ENCODE assay signal across 8 cellular contexts in the genomic region with DNA sequence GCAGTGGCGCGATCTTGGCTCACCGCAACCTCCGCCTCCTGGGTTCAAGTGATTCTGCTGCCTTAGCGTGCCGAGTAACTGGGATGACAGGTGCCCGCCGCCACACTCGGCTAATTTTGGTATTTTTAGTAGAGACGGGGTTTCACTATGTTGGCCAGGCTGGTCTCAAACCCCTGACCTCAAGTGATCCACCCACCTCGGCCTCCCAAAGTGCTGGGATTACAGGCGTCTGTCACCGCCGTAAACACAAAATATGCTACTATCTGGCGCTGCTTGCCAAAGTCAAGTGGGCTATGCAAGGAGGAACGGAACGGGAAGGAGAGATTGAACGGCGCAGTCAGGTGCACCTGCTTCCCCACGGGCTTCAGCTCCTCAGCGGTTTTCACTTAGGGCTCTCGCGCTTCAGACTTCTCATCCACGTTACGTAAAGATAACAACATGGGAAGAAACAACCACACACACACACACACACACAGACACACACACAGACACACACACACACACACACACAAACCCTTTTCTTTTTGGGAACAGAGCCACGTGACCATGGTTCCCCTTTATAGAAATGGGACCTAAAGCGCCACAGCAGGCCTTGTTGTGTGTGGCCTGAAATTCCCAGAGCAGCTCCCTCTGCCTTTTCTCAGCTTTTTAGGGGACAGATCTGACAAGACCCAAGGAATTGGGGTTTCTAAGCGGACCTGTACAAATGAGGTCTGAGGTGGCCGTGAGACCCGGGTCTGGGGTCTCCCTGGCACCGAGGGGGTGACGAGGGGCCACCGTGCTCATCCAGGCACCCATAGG. TPM values are rescaled to one million over a fixed set of nuclear protein-coding genes. Genes with fewer than 3 reads are reported as not detected.
A peak's percentile ranks its signal among the peaks of the same experiment; 100 is the strongest.
DNase-seq lines count a peak whose midpoint lies in the region; ATAC-seq and TF ChIP-seq lines count a peak whose summit lies in the region.

No MANE protein-coding gene starts in this region.

- 76% methylated on average over 33 of the region's 33 CpGs for WGBS in liver

- no peaks in the 10 kb centered on the region for H3K27me3 ChIP-seq in liver (ENCODE audit: control insufficient read depth in 4 of 4, insufficient read depth in 4 of 4, low read length in 3 of 4)

- peak overlapping the region; percentile 32 to 46 for H3K27ac ChIP-seq in liver (ENCODE audit: low read depth in 1 of 2, low read length in 2 of 2)

- H3K9me3 ChIP-seq in liver (ENCODE audit: control insufficient read depth in 4 of 4, low read length in 3 of 4), result no peaks in the 10 kb centered on the region

- ATAC-seq in GM18502 (IDR thresholded peaks at IDR 0.05; ENCODE audit: poor library complexity, unreplicated experiment) (peak; percentile 22), HG03442 (IDR thresholded peaks at IDR 0.05; ENCODE audit: unreplicated experiment) (peak; percentile 14), HG03025 (IDR thresholded peaks at IDR 0.05; ENCODE audit: low FRiP score, unreplicated experiment) (no peak)

- no peaks in the 10 kb centered on the region for H3K36me3 ChIP-seq in liver (ENCODE audit: control insufficient read depth in 4 of 4, insufficient read depth in 3 of 4, low read depth in 1 of 4, low read length in 3 of 4)

- peak overlapping the region; percentile 27 to 41 for H3K9ac ChIP-seq in liver (ENCODE audit: low read depth in 1 of 2, low read length in 2 of 2)

- TF ChIP-seq CTCF in liver (IDR thresholded peaks at IDR 0.05; ENCODE audit: low read depth, low read length, missing input control), result no peak

- no peak for TF ChIP-seq RAD21 in liver (IDR thresholded peaks at IDR 0.05)

- peaks cover 0 to 7% (median 1%) of the 10 kb centered on the region in 4 donors for H3K4me1 ChIP-seq in liver (ENCODE audit: control insufficient read depth in 4 of 4, insufficient read depth in 4 of 4, low read length in 3 of 4)

- peak overlapping the region in 1 of 3 donors; percentile 23 for H3K4me3 ChIP-seq in liver (ENCODE audit: low read depth in 1 of 3, low read length in 3 of 3)

- DNase-seq in activated CD4-positive, alpha-beta T cell treated with anti-CD3 and anti-CD28 coated beads, Interleukin-2, amount 50 U/mL, for 4 hours, result peak; percentile 19 to 20
- DNase-seq in ureter (ENCODE audit: low spot score) (peak; percentile 42), SHP77 treated with DMSO at 0.1 percent for 48 hours (lab: John Stamatoyannopoulos, UW) (no peak), NCI-H2196 treated with DMSO at 0.1 percent for 48 hours (lab: John Stamatoyannopoulos, UW; ENCODE audit: unreplicated experiment) (no peak)

TF ChIP-seq in liver, 16 proteins besides CTCF, POLR2A, EP300 and RAD21:
- TF ChIP-seq, protein P1, sequence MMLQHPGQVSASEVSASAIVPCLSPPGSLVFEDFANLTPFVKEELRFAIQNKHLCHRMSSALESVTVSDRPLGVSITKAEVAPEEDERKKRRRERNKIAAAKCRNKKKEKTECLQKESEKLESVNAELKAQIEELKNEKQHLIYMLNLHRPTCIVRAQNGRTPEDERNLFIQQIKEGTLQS (IDR thresholded peaks at IDR 0.05), result no peak
- no peak for TF ChIP-seq HNF4G (IDR thresholded peaks at IDR 0.05)
- TF ChIP-seq, protein P2, sequence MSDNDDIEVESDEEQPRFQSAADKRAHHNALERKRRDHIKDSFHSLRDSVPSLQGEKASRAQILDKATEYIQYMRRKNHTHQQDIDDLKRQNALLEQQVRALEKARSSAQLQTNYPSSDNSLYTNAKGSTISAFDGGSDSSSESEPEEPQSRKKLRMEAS (IDR thresholded peaks at IDR 0.05), result no peak
- no peak for TF ChIP-seq HNF4A (conservative IDR thresholded peaks at IDR 0.05)
- TF ChIP-seq NR2F2 (IDR thresholded peaks at IDR 0.05), result no peak
- TF ChIP-seq GABPA (IDR thresholded peaks at IDR 0.05 in 1 of 2, conservative IDR thresholded peaks at IDR 0.05 in 1 of 2), result no peak
- no peak for TF ChIP-seq EGR1 (IDR thresholded peaks at IDR 0.05; ENCODE audit: low read depth in 2 of 2)
- no peak for TF ChIP-seq YY1 (IDR thresholded peaks at IDR 0.05)

RNA-seq across cellular contexts. Expression of a gene that starts 1.5 kb away (rescaled TPM):
- 1 to 10 TPM in 1 of 2 donors, under 1 TPM in 1; 0.59 to 4.4 TPM for total RNA-seq in liver
- polyA plus RNA-seq in liver, result under 1 TPM; 0.24 to 0.59 TPM
- total RNA-seq in ureter, result 3.4 TPM

RNA-seq across cellular contexts. Expression of a gene that starts 56.0 kb away (rescaled TPM):
- total RNA-seq in liver, result 10 to 100 TPM; 16.2 to 49.1 TPM
- polyA plus RNA-seq in liver, result 10 to 100 TPM in 1 of 2 donors, 1 to 10 TPM in 1; 5.2 to 22.2 TPM
- total RNA-seq in ureter, result 45.1 TPM

Comparison
In these comparisons a context has a peak if more than half of its experiments do, and no peak if none do; other contexts are left out.
1. DNase-seq: peak in activated CD4-positive, alpha-beta T cell treated with anti-CD3 and anti-CD28 coated beads, Interleukin-2, amount 50 U/mL, for 4 hours (2 of 2) and ureter (single experiment); none in SHP77 treated with DMSO at 0.1 percent for 48 hours (single experiment) and NCI-H2196 treated with DMSO at 0.1 percent for 48 hours (single experiment).